In the genomic region with DNA sequence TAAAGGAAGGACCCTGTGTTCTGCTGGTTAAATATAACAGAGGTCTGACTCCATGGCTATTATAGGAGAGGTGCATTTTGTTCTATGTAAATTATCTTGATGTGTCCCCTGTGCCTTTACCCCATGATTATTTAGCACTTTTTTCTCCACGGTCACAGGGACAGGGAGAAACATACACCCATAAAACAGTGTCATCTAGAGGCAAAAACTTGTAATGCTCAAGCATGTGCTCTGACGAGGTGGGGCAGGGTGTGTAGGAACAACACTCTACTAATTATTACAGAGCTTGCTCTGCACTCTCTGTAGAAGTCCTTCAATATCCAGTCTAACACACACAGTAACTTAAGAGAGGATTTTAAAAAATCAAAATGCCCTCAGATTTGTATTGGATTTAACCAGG, we compare ENCODE assay signal across 10 cellular contexts.
A peak's percentile ranks its signal among the peaks of the same experiment; 100 is the strongest.
DNase-seq lines count a peak whose midpoint lies in the region; ATAC-seq and TF ChIP-seq lines count a peak whose summit lies in the region.
"Had no signal": no experiment of that assay in that cellular context is flagged by ENCODE, and none has a peak within 500 bp of the region (broad histone marks: within the 10 kb centered on the region; RNA-seq: fewer than 3 reads in every experiment).

No MANE protein-coding gene starts in this region.

- peaks cover 25% of the 10 kb centered on the region for H3K4me1 Mint-ChIP-seq in neural crest cell

- no peak for ATAC-seq in GM21786 (IDR thresholded peaks at IDR 0.05; ENCODE audit: unreplicated experiment)
- ATAC-seq in GM19455 (IDR thresholded peaks at IDR 0.05; ENCODE audit: unreplicated experiment) = no peak
- ATAC-seq: T-helper 17 cell had no signal

- no peak overlapping the region for H3K4me3 Mint-ChIP-seq in neural crest cell
- H3K4me3 Mint-ChIP-seq: T-helper 17 cell had no signal

- DNase-seq in GM10266 (ENCODE audit: extremely low spot score) = peak; percentile 45
- DNase-seq in dermis blood vessel endothelial cell = peak; percentile 52
- no peak for DNase-seq in neural crest cell (ENCODE audit: low read depth, low spot score)
- DNase-seq in amygdala (lab: John Stamatoyannopoulos, UW) = no peak
- no peak for DNase-seq in central memory CD4-positive, alpha-beta T cell
- DNase-seq: midbrain, T-helper 17 cell had no signal

- H3K36me3 Mint-ChIP-seq in neural crest cell (ENCODE audit: low read depth) = peaks cover 3% of the 10 kb centered on the region

- H3K27ac Mint-ChIP-seq in neural crest cell (ENCODE audit: unreplicated experiment) = no peak overlapping the region
- H3K27ac Mint-ChIP-seq: T-helper 17 cell had no signal

- H3K9me3 Mint-ChIP-seq in neural crest cell = no peaks in the 10 kb centered on the region

- no peaks in the 10 kb centered on the region for H3K27me3 Mint-ChIP-seq in neural crest cell (ENCODE audit: low read depth)

- TF ChIP-seq CTCF in GM10266 (IDR thresholded peaks at IDR 0.05; ENCODE audit: control insufficient read depth, insufficient read depth, low read depth, missing control alignments) = peak; percentile 58
- peak; percentile 72; the same call in 1 of the 2 replicates for TF ChIP-seq CTCF in LNCAP (IDR thresholded peaks at IDR 0.05)
- TF ChIP-seq CTCF in neural crest cell (conservative IDR thresholded peaks at IDR 0.05) = peak; percentile 52

Comparison
In these comparisons a context has a peak if more than half of its experiments do, and no peak if none do; other contexts are left out.
1. DNase-seq: peak in GM10266 (single experiment) and dermis blood vessel endothelial cell (single experiment); none in neural crest cell (single experiment), amygdala (0 of 56) and central memory CD4-positive, alpha-beta T cell (single experiment).
2. Peak in every context shown above with its lines, with median percentiles within 50 percentile points of each other: CTCF ChIP-seq.